Comparison of ENCODE assay signal across 22 cellular contexts in genomic region chr1:183517401-183517800, GRCh38.
"Had no signal": no experiment of that assay in that cellular context is flagged by ENCODE, and none has a peak within 500 bp of the region (broad histone marks: within the 10 kb centered on the region; RNA-seq: fewer than 3 reads in every experiment).

No MANE protein-coding gene starts in this region.

- H3K4me1 Mint-ChIP-seq: neural crest cell had no signal

- H3K9me3 Mint-ChIP-seq: activated naive CD4-positive, alpha-beta T cell treated with anti-CD3 and anti-CD28 coated beads, Interleukin-2, amount 50 U/mL, for 24 hours; effector memory CD8-positive, alpha-beta T cell; mesothelial cell of epicardium; neural crest cell; stimulated activated naive CD8-positive, alpha-beta T cell treated with anti-CD3 and anti-CD28 coated beads, Interleukin-15, Interleukin-2, amounts not matched to agents 100 ng/mL and 50 ng/mL, for 24 hours; T-helper 2 cell treated with Interferon-gamma antibody and Interleukin-4, amounts not matched to agents 5 μg/mL and 100 μg/mL, for 36 hours; WTC11 had no signal

- H3K4me3 Mint-ChIP-seq: activated CD4-positive, alpha-beta T cell treated with anti-CD3 and anti-CD28 coated beads for 36 hours; activated naive CD4-positive, alpha-beta T cell treated with anti-CD3 and anti-CD28 coated beads, Interleukin-2, amount 50 U/mL, for 24 hours; effector memory CD8-positive, alpha-beta T cell; mesothelial cell of epicardium; neural crest cell; stimulated activated naive CD8-positive, alpha-beta T cell treated with anti-CD3 and anti-CD28 coated beads, Interleukin-15, Interleukin-2, amounts not matched to agents 100 ng/mL and 50 ng/mL, for 24 hours; T-helper 2 cell treated with Interferon-gamma antibody and Interleukin-4, amounts not matched to agents 5 μg/mL and 100 μg/mL, for 36 hours; WTC11 had no signal

- H3K4me3 ChIP-seq: adrenal gland, cardiac muscle cell, lung, prostate gland, right atrium auricular region, suprapubic skin, upper lobe of left lung had no signal

- H3K9me3 ChIP-seq: adrenal gland, prostate gland, right atrium auricular region, suprapubic skin, upper lobe of left lung had no signal

- H3K27me3 Mint-ChIP-seq: activated CD4-positive, alpha-beta T cell treated with anti-CD3 and anti-CD28 coated beads for 36 hours; activated naive CD4-positive, alpha-beta T cell treated with anti-CD3 and anti-CD28 coated beads, Interleukin-2, amount 50 U/mL, for 24 hours; effector memory CD8-positive, alpha-beta T cell; stimulated activated naive CD8-positive, alpha-beta T cell treated with anti-CD3 and anti-CD28 coated beads, Interleukin-15, Interleukin-2, amounts not matched to agents 100 ng/mL and 50 ng/mL, for 24 hours had no signal

- H3K27ac Mint-ChIP-seq: activated CD4-positive, alpha-beta T cell treated with anti-CD3 and anti-CD28 coated beads for 36 hours; activated naive CD4-positive, alpha-beta T cell treated with anti-CD3 and anti-CD28 coated beads, Interleukin-2, amount 50 U/mL, for 24 hours; stimulated activated naive CD8-positive, alpha-beta T cell treated with anti-CD3 and anti-CD28 coated beads, Interleukin-15, Interleukin-2, amounts not matched to agents 100 ng/mL and 50 ng/mL, for 24 hours; T-helper 2 cell treated with Interferon-gamma antibody and Interleukin-4, amounts not matched to agents 5 μg/mL and 100 μg/mL, for 36 hours; WTC11 had no signal

- H3K4me1 ChIP-seq: adrenal gland, prostate gland, right atrium auricular region had no signal

- ATAC-seq: activated CD4-positive, alpha-beta T cell treated with anti-CD3 and anti-CD28 coated beads for 36 hours; effector memory CD8-positive, alpha-beta T cell; foreskin keratinocyte; WTC11 had no signal

- H3K36me3 ChIP-seq: prostate gland had no signal

- H3K27ac ChIP-seq: adrenal gland, cardiac muscle cell, foreskin keratinocyte, prostate gland, right atrium auricular region, suprapubic skin, upper lobe of left lung had no signal

- H3K27me3 ChIP-seq: adrenal gland, cardiac muscle cell, foreskin keratinocyte, right atrium auricular region, suprapubic skin, upper lobe of left lung had no signal

- DNase-seq: activated CD4-positive, alpha-beta T cell treated with anti-CD3 and anti-CD28 coated beads for 36 hours; activated CD4-positive, alpha-beta T cell treated with anti-CD3 and anti-CD28 coated beads, Interleukin-2, amount 50 U/mL, for 48 hours; activated gamma-delta T cell; adrenal gland; dermis blood vessel endothelial cell; effector memory CD8-positive, alpha-beta T cell; hypothalamus; islet precursor cell; stimulated activated CD4-positive, alpha-beta T cell treated with anti-CD3 and anti-CD28 coated beads, Interleukin-2, amount 100 ng/mL, for 24 hours; upper lobe of left lung had no signal
